Comparison of ENCODE assay signal across 8 cellular contexts in genomic region chr9:33816327-33817252, GRCh38. TPM values are rescaled to one million over a fixed set of nuclear protein-coding genes. Genes with fewer than 3 reads are reported as not detected.
A peak's percentile ranks its signal among the peaks of the same experiment; 100 is the strongest.
DNase-seq lines count a peak whose midpoint lies in the region; ATAC-seq and TF ChIP-seq lines count a peak whose summit lies in the region.

Gene UBE2R2 (plus strand): TSS chr9:33817160. CDS start chr9:33817758, 598 bp downstream.

- H3K79me2 ChIP-seq in OCI-LY1 (ENCODE audit: insufficient read depth, low read length), result peaks cover 35% of the 10 kb centered on the region

- no peaks in the 10 kb centered on the region for H3K27me3 Mint-ChIP-seq in Calu3 (ENCODE audit: unreplicated experiment)
- no peaks in the 10 kb centered on the region for H3K27me3 Mint-ChIP-seq in mesothelial cell of epicardium (ENCODE audit: low read depth)

- H3F3A ChIP-seq in OCI-LY1 (ENCODE audit: insufficient read depth, low read length), result peaks cover 8% of the 10 kb centered on the region; the same call in 1 of the 2 replicates

- no peaks in the 10 kb centered on the region for H3K27me3 ChIP-seq in OCI-LY1 (ENCODE audit: insufficient read depth, low read length)

- CTCF ChIA-PET in Calu3 (lab: Charles Lee), result interaction anchor here (0.5 to 1.0 kb wide), 2 partner anchors 23 to 150 kb away, joined by 3 to 4 read pairs; no protein-coding TSS in a partner anchor

- H3K4me1 ChIP-seq in OCI-LY1 (ENCODE audit: insufficient read depth, low read length, severe bottlenecking), result peaks cover 63% of the 10 kb centered on the region

- H3K4me3 Mint-ChIP-seq in Calu3 (ENCODE audit: low read depth, unreplicated experiment), result peak within 1 kb of the TSS; percentile 93
- H3K4me3 Mint-ChIP-seq in mesothelial cell of epicardium, result peak within 1 kb of the TSS; percentile 85

- H4K20me1 ChIP-seq in OCI-LY1 (ENCODE audit: insufficient read depth, low read length), result no peaks in the 10 kb centered on the region

- H2AFZ ChIP-seq in OCI-LY1 (ENCODE audit: low read length), result no peak within 1 kb of the TSS

- H3K4me3 ChIP-seq in OCI-LY1 (ENCODE audit: low read depth, low read length, poor library complexity, severe bottlenecking), result peak within 1 kb of the TSS; percentile 91

- peak within 1 kb of the TSS; percentile 72 for H3K27ac Mint-ChIP-seq in Calu3 (ENCODE audit: unreplicated experiment)
- peak within 1 kb of the TSS; percentile 96 for H3K27ac Mint-ChIP-seq in mesothelial cell of epicardium

- H3K36me3 ChIP-seq in OCI-LY1 (ENCODE audit: insufficient read depth, low read length), result peaks cover 8% of the 10 kb centered on the region; the same call in 1 of the 2 replicates

- BruUV-seq in Calu3 (replicated peaks; lab: Mats Ljungman, UMichigan), result TSS peak; percentile 82

- H3K9me2 ChIP-seq in OCI-LY1 (ENCODE audit: low read depth, low read length), result no peaks in the 10 kb centered on the region

- H3K9me3 Mint-ChIP-seq in Calu3 (ENCODE audit: low read depth, unreplicated experiment) (no peaks in the 10 kb centered on the region), mesothelial cell of epicardium (no peaks in the 10 kb centered on the region)

- intact Hi-C loops in Calu3 (cut with micrococcal nuclease; ENCODE audit: unreplicated experiment), result no loop called here

- peak within 1 kb of the TSS; percentile 69 for H3K4me2 ChIP-seq in OCI-LY1 (ENCODE audit: low read length)

- no peaks in the 10 kb centered on the region for H3K9me3 ChIP-seq in OCI-LY1 (ENCODE audit: low read length)

- H3K36me3 Mint-ChIP-seq in Calu3 (ENCODE audit: insufficient read depth, unreplicated experiment) (peaks cover 33% of the 10 kb centered on the region), mesothelial cell of epicardium (no peaks in the 10 kb centered on the region)

- peak; percentile 53 for ATAC-seq in GM21515 (IDR thresholded peaks at IDR 0.05; ENCODE audit: unreplicated experiment)

- TF ChIP-seq CTCF in Calu3 (IDR thresholded peaks at IDR 0.05; ENCODE audit: unreplicated experiment), result no peak
- TF ChIP-seq CTCF in OCI-LY1 (IDR thresholded peaks at IDR 0.05; ENCODE audit: low read length), result no peak
- TF ChIP-seq CTCF in mesothelial cell of epicardium (IDR thresholded peaks at IDR 0.05; ENCODE audit: unreplicated experiment), result no peak

- peak; percentile 75 for DNase-seq in Calu3
- DNase-seq in HuH-7 (ENCODE audit: low spot score), result peak; percentile 82
- peak; percentile 90 for DNase-seq in activated CD8-positive, alpha-beta memory T cell treated with anti-CD3 and anti-CD28 coated beads, Interleukin-2, amount 50 U/mL, for 4 hours
- peak; percentile 82 to 85 for DNase-seq in mesothelial cell of epicardium (ENCODE audit: low spot score in 2 of 2, unreplicated experiment in 2 of 2)
- peak; percentile 83 to 90 for DNase-seq in stimulated activated CD8-positive, alpha-beta memory T cell treated with anti-CD3 and anti-CD28 coated beads, Interleukin-15, amount 100 ng/mL, for 48 hours (ENCODE audit: low read depth in 2 of 2)

- peak within 1 kb of the TSS; percentile 92 for H3K27ac ChIP-seq in OCI-LY1 (ENCODE audit: low read depth, low read length, poor library complexity, severe bottlenecking)

- in situ Hi-C loops in endometrial microvascular endothelial cells (cut with HindIII; ENCODE audit: inconsistent ontology term, low pct_unique_long_range_greater_than_20kb, low sequenced_read_pairs), result no loop called here

- peak within 1 kb of the TSS; percentile 97 for H3K9ac ChIP-seq in OCI-LY1 (ENCODE audit: low read length)

- H3K4me1 Mint-ChIP-seq in Calu3 (ENCODE audit: low read depth, unreplicated experiment), result peaks cover 39% of the 10 kb centered on the region
- peaks cover 24% of the 10 kb centered on the region for H3K4me1 Mint-ChIP-seq in mesothelial cell of epicardium

RNA-seq across cellular contexts. Expression of gene UBE2R2, which starts in this region (rescaled TPM):
- 24.5 and 26.2 TPM in 2 replicates for total RNA-seq in Calu3 (2022)
- 28.2 TPM for total RNA-seq in endometrial microvascular endothelial cells (ENCODE audit: inconsistent ontology term)
- total RNA-seq in mesothelial cell of epicardium, result 59.3 to 59.9 TPM (median 59.9 TPM) in 3 replicates

Comparison
In these comparisons a context has a peak if more than half of its experiments do, and no peak if none do; other contexts are left out.
1. Peak in every context shown above with its lines: DNase-seq, ATAC-seq, H3K4me3 ChIP-seq and H3K27ac ChIP-seq.